In genomic region chr3:190041333-190042041, GRCh38 we compare ENCODE assay signal across 1 cellular context.
A peak's percentile ranks its signal among the peaks of the same experiment; 100 is the strongest.
TF ChIP-seq lines count a peak whose summit lies in the region.

No MANE protein-coding gene starts in this region.

TF ChIP-seq in H1, 55 proteins besides CTCF, POLR2A, EP300 and RAD21 (continued from another document):
- TF ChIP-seq, protein P1, sequence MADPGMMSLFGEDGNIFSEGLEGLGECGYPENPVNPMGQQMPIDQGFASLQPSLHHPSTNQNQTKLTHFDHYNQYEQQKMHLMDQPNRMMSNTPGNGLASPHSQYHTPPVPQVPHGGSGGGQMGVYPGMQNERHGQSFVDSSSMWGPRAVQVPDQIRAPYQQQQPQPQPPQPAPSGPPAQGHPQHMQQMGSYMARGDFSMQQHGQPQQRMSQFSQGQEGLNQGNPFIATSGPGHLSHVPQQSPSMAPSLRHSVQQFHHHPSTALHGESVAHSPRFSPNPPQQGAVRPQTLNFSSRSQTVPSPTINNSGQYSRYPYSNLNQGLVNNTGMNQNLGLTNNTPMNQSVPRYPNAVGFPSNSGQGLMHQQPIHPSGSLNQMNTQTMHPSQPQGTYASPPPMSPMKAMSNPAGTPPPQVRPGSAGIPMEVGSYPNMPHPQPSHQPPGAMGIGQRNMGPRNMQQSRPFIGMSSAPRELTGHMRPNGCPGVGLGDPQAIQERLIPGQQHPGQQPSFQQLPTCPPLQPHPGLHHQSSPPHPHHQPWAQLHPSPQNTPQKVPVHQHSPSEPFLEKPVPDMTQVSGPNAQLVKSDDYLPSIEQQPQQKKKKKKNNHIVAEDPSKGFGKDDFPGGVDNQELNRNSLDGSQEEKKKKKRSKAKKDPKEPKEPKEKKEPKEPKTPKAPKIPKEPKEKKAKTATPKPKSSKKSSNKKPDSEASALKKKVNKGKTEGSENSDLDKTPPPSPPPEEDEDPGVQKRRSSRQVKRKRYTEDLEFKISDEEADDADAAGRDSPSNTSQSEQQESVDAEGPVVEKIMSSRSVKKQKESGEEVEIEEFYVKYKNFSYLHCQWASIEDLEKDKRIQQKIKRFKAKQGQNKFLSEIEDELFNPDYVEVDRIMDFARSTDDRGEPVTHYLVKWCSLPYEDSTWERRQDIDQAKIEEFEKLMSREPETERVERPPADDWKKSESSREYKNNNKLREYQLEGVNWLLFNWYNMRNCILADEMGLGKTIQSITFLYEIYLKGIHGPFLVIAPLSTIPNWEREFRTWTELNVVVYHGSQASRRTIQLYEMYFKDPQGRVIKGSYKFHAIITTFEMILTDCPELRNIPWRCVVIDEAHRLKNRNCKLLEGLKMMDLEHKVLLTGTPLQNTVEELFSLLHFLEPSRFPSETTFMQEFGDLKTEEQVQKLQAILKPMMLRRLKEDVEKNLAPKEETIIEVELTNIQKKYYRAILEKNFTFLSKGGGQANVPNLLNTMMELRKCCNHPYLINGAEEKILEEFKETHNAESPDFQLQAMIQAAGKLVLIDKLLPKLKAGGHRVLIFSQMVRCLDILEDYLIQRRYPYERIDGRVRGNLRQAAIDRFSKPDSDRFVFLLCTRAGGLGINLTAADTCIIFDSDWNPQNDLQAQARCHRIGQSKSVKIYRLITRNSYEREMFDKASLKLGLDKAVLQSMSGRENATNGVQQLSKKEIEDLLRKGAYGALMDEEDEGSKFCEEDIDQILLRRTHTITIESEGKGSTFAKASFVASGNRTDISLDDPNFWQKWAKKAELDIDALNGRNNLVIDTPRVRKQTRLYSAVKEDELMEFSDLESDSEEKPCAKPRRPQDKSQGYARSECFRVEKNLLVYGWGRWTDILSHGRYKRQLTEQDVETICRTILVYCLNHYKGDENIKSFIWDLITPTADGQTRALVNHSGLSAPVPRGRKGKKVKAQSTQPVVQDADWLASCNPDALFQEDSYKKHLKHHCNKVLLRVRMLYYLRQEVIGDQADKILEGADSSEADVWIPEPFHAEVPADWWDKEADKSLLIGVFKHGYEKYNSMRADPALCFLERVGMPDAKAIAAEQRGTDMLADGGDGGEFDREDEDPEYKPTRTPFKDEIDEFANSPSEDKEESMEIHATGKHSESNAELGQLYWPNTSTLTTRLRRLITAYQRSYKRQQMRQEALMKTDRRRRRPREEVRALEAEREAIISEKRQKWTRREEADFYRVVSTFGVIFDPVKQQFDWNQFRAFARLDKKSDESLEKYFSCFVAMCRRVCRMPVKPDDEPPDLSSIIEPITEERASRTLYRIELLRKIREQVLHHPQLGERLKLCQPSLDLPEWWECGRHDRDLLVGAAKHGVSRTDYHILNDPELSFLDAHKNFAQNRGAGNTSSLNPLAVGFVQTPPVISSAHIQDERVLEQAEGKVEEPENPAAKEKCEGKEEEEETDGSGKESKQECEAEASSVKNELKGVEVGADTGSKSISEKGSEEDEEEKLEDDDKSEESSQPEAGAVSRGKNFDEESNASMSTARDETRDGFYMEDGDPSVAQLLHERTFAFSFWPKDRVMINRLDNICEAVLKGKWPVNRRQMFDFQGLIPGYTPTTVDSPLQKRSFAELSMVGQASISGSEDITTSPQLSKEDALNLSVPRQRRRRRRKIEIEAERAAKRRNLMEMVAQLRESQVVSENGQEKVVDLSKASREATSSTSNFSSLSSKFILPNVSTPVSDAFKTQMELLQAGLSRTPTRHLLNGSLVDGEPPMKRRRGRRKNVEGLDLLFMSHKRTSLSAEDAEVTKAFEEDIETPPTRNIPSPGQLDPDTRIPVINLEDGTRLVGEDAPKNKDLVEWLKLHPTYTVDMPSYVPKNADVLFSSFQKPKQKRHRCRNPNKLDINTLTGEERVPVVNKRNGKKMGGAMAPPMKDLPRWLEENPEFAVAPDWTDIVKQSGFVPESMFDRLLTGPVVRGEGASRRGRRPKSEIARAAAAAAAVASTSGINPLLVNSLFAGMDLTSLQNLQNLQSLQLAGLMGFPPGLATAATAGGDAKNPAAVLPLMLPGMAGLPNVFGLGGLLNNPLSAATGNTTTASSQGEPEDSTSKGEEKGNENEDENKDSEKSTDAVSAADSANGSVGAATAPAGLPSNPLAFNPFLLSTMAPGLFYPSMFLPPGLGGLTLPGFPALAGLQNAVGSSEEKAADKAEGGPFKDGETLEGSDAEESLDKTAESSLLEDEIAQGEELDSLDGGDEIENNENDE (IDR thresholded peaks at IDR 0.05; ENCODE audit: insufficient replicate concordance, low read length) = peak; percentile 98
- TF ChIP-seq BACH1 (IDR thresholded peaks at IDR 0.05; ENCODE audit: low read length) (no peak), GABPA (IDR thresholded peaks at IDR 0.05; ENCODE audit: borderline replicate concordance, insufficient read depth, low read length) (no peak), JUND (IDR thresholded peaks at IDR 0.05; ENCODE audit: low read length) (no peak), SIRT6 (IDR thresholded peaks at IDR 0.05; ENCODE audit: low read length) (no peak), POU5F1 (IDR thresholded peaks at IDR 0.05; ENCODE audit: low read depth, low read length) (0 out of 2 replicates have a peak, but pooled peaks have one; percentile 41), TCF12 (IDR thresholded peaks at IDR 0.05; ENCODE audit: low read depth, low read length) (peak; percentile 97), CEBPB (IDR thresholded peaks at IDR 0.05; ENCODE audit: low read depth, low read length) (0 out of 2 replicates have a peak, but pooled peaks have one; percentile 1), SP4 (IDR thresholded peaks at IDR 0.05; ENCODE audit: low read length) (no peak), ATF3 (IDR thresholded peaks at IDR 0.05; ENCODE audit: insufficient read depth, low read depth, low read length) (no peak), SP2 (IDR thresholded peaks at IDR 0.05; ENCODE audit: low read length) (no peak), GTF2F1 (IDR thresholded peaks at IDR 0.05; ENCODE audit: borderline replicate concordance, low read depth, low read length) (no peak), CHD1 (IDR thresholded peaks at IDR 0.05; ENCODE audit: low read depth, low read length) (no peak), JUN (IDR thresholded peaks at IDR 0.05; ENCODE audit: low read depth, low read length) (0 out of 2 replicates have a peak, but pooled peaks have one; percentile 6), TBP (IDR thresholded peaks at IDR 0.05; ENCODE audit: low read depth, low read length) (no peak), MAX (IDR thresholded peaks at IDR 0.05) (no peak), CBX5 (IDR thresholded peaks at IDR 0.05; ENCODE audit: low read depth, low read length) (no peak), RXRA (IDR thresholded peaks at IDR 0.05; ENCODE audit: insufficient read depth, low read depth, low read length) (no peak), EGR1 (IDR thresholded peaks at IDR 0.05; ENCODE audit: borderline replicate concordance, low read depth, low read length) (no peak), CHD2 (IDR thresholded peaks at IDR 0.05; ENCODE audit: low read length) (no peak; the same call in 1 of the 2 replicates), ATF2 (IDR thresholded peaks at IDR 0.05; ENCODE audit: low read length) (peak; percentile 80; the same call in 1 of the 2 replicates), CTBP2 (IDR thresholded peaks at IDR 0.05; ENCODE audit: borderline replicate concordance, insufficient read depth, insufficient read length, low read length) (no peak), FOSL1 (IDR thresholded peaks at IDR 0.05; ENCODE audit: insufficient read depth, low read depth, low read length) (no peak), MAFK (IDR thresholded peaks at IDR 0.05; ENCODE audit: low read depth, low read length) (peak; percentile 99), TAF1 (IDR thresholded peaks at IDR 0.05; ENCODE audit: low read depth, low read length) (no peak), PHF8 (conservative IDR thresholded peaks at IDR 0.05; ENCODE audit: low read depth, low read length) (no peak), TAF7 (optimal IDR thresholded peaks at IDR 0.05; ENCODE audit: borderline replicate concordance, low read depth, low read length) (no peak), SIN3A (conservative IDR thresholded peaks at IDR 0.05 in 1 of 2, IDR thresholded peaks at IDR 0.05 in 1 of 2; ENCODE audit: low read depth in 1 of 2, low read length in 2 of 2) (no peak), KDM1A (IDR thresholded peaks at IDR 0.05; ENCODE audit: borderline replicate concordance, low read length) (no peak), HDAC6 (IDR thresholded peaks at IDR 0.05; ENCODE audit: low read depth, low read length) (no peak), BCL11A (IDR thresholded peaks at IDR 0.05; ENCODE audit: low read depth in 2 of 2, low read length in 2 of 2) (peak; percentile 75 to 84), TEAD4 (IDR thresholded peaks at IDR 0.05; ENCODE audit: low read depth, low read length) (peak; percentile 56; the same call in 1 of the 2 replicates), KDM4A (IDR thresholded peaks at IDR 0.05; ENCODE audit: low read depth, low read length, severe bottlenecking) (no peak), SAP30 (IDR thresholded peaks at IDR 0.05; ENCODE audit: insufficient read depth, insufficient replicate concordance, low read length) (no peak), HDAC2 (IDR thresholded peaks at IDR 0.05; ENCODE audit: borderline replicate concordance in 1 of 2, low read depth in 2 of 2, low read length in 2 of 2) (peak in 1 of 2 experiments; percentile 22; a peak in 1 of 4 replicates)
- TF ChIP-seq, protein P2, sequence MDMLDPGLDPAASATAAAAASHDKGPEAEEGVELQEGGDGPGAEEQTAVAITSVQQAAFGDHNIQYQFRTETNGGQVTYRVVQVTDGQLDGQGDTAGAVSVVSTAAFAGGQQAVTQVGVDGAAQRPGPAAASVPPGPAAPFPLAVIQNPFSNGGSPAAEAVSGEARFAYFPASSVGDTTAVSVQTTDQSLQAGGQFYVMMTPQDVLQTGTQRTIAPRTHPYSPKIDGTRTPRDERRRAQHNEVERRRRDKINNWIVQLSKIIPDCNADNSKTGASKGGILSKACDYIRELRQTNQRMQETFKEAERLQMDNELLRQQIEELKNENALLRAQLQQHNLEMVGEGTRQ (IDR thresholded peaks at IDR 0.05; ENCODE audit: low read length) = no peak
